ENCODE assay signal across 22 cellular contexts in the genomic region with DNA sequence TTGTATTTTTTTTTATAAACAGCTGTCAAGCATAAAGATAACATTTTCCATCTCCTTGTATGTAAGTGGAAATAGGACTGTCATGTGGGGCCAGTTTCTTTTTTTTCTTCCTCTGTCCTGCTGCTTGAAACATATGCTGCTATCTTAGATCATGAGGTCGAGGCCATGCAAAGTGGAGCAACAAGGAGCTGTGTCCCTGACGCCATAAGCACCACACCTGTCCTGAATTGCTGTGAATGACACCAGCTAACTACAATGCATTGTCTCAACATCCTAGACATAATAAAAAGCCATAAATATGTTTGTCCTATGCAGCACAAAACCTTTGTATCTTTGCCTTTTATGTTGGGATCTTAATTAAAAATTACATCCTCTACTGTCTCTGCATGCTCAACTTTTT.
"Had no signal": no experiment of that assay in that cellular context is flagged by ENCODE, and none has a peak within 500 bp of the region (broad histone marks: within the 10 kb centered on the region; RNA-seq: fewer than 3 reads in every experiment).

No MANE protein-coding gene starts in this region.

- H3K27me3 ChIP-seq: ascending aorta, body of pancreas had no signal

- H3K27ac ChIP-seq: ascending aorta, body of pancreas, SK-N-MC, VCaP had no signal

- H3K9me3 ChIP-seq: ascending aorta, body of pancreas had no signal

- ATAC-seq: body of pancreas, T-cell had no signal

- H3K4me1 ChIP-seq: ascending aorta, body of pancreas had no signal

- DNase-seq: activated CD4-positive, alpha-beta memory T cell treated with anti-CD3 and anti-CD28 coated beads for 36 hours; activated CD4-positive, alpha-beta T cell treated with anti-CD3 and anti-CD28 coated beads, Interleukin-2, amount 10 ng/mL, durations not matched to agents 7 days and 5 days; activated CD4-positive, CD25-positive, alpha-beta regulatory T cell; activated CD8-positive, alpha-beta memory T cell treated with anti-CD3 and anti-CD28 coated beads, Interleukin-2, amount 50 U/mL, for 48 hours; activated effector memory CD4-positive, alpha-beta T cell treated with Interleukin-2 at 50 U/mL for 16 hours; activated naive CD4-positive, alpha-beta T cell; activated T-cell treated with anti-CD3 and anti-CD28 coated beads, Interleukin-2, amount 50 U/mL, for 1 hour; amniotic stem cell; body of pancreas; MM.1S; NCI-H1105; NCI-H1436; NCI-H1694 treated with DMSO at 0.1 percent for 48 hours; NCI-H2029 treated with DMSO at 0.1 percent for 48 hours; NCI-H526; NCI-H82; T-cell; T-helper 2 cell; T1000 had no signal

- H3K4me3 ChIP-seq: ascending aorta, body of pancreas, SK-N-MC had no signal
